ENCODE assay signal across 26 cellular contexts in genomic region chr3:13851091-13851849, GRCh38. TPM values are rescaled to one million over a fixed set of nuclear protein-coding genes. Genes with fewer than 3 reads are reported as not detected.
DNase-seq lines count a peak whose midpoint lies in the region; FAIRE-seq and TF ChIP-seq lines count a peak whose summit lies in the region.
"Had no signal": no experiment of that assay in that cellular context is flagged by ENCODE, and none has a peak within 500 bp of the region (broad histone marks: within the 10 kb centered on the region; RNA-seq: fewer than 3 reads in every experiment).

No MANE protein-coding gene starts in this region.

- CTCF ChIA-PET in HEK293 (lab: Yijun Ruan, JAX) = interaction anchor here (0.5 to 1.2 kb wide), 2 partner anchors 14 to 350 kb away, joined by 3 read pairs; no protein-coding TSS in a partner anchor
- CTCF ChIA-PET in RWPE1 (lab: Yijun Ruan, JAX) = no interaction called here

- TF ChIP-seq CTCF in HEK293 (tag by site-specific recombination; IDR thresholded peaks at IDR 0.05) = no peak
- no peak for TF ChIP-seq CTCF in RWPE1 (conservative IDR thresholded peaks at IDR 0.05; ENCODE audit: low read depth)
- TF ChIP-seq CTCF in glutamatergic neuron (IDR thresholded peaks at IDR 0.05; ENCODE audit: partially characterized antibody, unreplicated experiment) = no peak
- no peak for TF ChIP-seq CTCF in smooth muscle cell (IDR thresholded peaks at IDR 0.05; ENCODE audit: borderline replicate concordance, insufficient read depth, poor library complexity, severe bottlenecking)

- H3K4me1 ChIP-seq in HEK293 (ENCODE audit: control insufficient read depth, insufficient read depth, low read length) = no peaks in the 10 kb centered on the region
- peaks cover 5% of the 10 kb centered on the region for H3K4me1 ChIP-seq in smooth muscle cell (ENCODE audit: low read depth)
- H3K4me1 ChIP-seq: heart right ventricle, Peyer's patch, prostate gland, sigmoid colon, stomach, tibial nerve had no signal

- POLR2A ChIA-PET in HEK293 (lab: Yijun Ruan, JAX) = interaction anchor here (0.8 kb wide), 1 partner anchor 11 kb away, joined by 3 read pairs; no protein-coding TSS in a partner anchor
- POLR2A ChIA-PET in RWPE1 (lab: Yijun Ruan, JAX; ENCODE audit: low non-redundant PET) = no interaction called here

- no peaks in the 10 kb centered on the region for H4K20me1 ChIP-seq in smooth muscle cell (ENCODE audit: low read depth)

- H3K27me3 Mint-ChIP-seq in glutamatergic neuron (ENCODE audit: unreplicated experiment) = peaks cover 17% of the 10 kb centered on the region
- H3K27me3 Mint-ChIP-seq: CD4-positive, CD25-positive, alpha-beta regulatory T cell had no signal

- H3K4me3 Mint-ChIP-seq in glutamatergic neuron (ENCODE audit: unreplicated experiment) = no peak overlapping the region
- H3K4me3 Mint-ChIP-seq: activated T-cell treated with anti-CD3 and anti-CD28 coated beads, Interleukin-2, amount 50 U/mL, for 72 hours; CD4-positive, CD25-positive, alpha-beta regulatory T cell; central memory CD8-positive, alpha-beta T cell; neural crest cell; T-helper 1 cell treated with Interleukin-12 subunit alpha and Interleukin-12 subunit beta and Interleukin-4 antibody, amounts not matched to agents 30 μg/mL and 1 μg/mL, for 36 hours had no signal

- no peaks in the 10 kb centered on the region for H3K4me1 Mint-ChIP-seq in glutamatergic neuron (ENCODE audit: low read depth, unreplicated experiment)

- H2AFZ ChIP-seq in smooth muscle cell (ENCODE audit: low read depth) = no peak overlapping the region

- H3K36me3 ChIP-seq in HEK293 (ENCODE audit: control insufficient read depth in 2 of 2, insufficient read depth in 1 of 2, low read length in 2 of 2) = no peaks in the 10 kb centered on the region
- no peaks in the 10 kb centered on the region for H3K36me3 ChIP-seq in smooth muscle cell (ENCODE audit: low read depth)
- H3K36me3 ChIP-seq: heart right ventricle, Peyer's patch, prostate gland, sigmoid colon, stomach, tibial nerve had no signal

- peak overlapping the region; percentile 76 for H3K27ac Mint-ChIP-seq in glutamatergic neuron (ENCODE audit: unreplicated experiment)
- H3K27ac Mint-ChIP-seq: activated T-cell treated with anti-CD3 and anti-CD28 coated beads, Interleukin-2, amount 50 U/mL, for 72 hours; T-helper 1 cell treated with Interleukin-12 subunit alpha and Interleukin-12 subunit beta and Interleukin-4 antibody, amounts not matched to agents 30 μg/mL and 1 μg/mL, for 36 hours had no signal

- H3K9me3 ChIP-seq in HEK293 (ENCODE audit: control insufficient read depth, insufficient read depth, low read depth, low read length) = no peaks in the 10 kb centered on the region
- H3K9me3 ChIP-seq in smooth muscle cell (replicated peaks; ENCODE audit: low read depth) = no peaks in the 10 kb centered on the region
- H3K9me3 ChIP-seq: heart right ventricle, Peyer's patch, prostate gland, sigmoid colon, stomach, tibial nerve had no signal

- 85% methylated on average over 15 of the region's 15 CpGs for WGBS in smooth muscle cell (ENCODE audit: low lambda C conversion rate)

- H3K9me3 Mint-ChIP-seq in glutamatergic neuron (ENCODE audit: unreplicated experiment) = no peaks in the 10 kb centered on the region
- H3K9me3 Mint-ChIP-seq: activated T-cell treated with anti-CD3 and anti-CD28 coated beads, Interleukin-2, amount 50 U/mL, for 72 hours; CD4-positive, CD25-positive, alpha-beta regulatory T cell; central memory CD8-positive, alpha-beta T cell; neural crest cell; T-helper 1 cell treated with Interleukin-12 subunit alpha and Interleukin-12 subunit beta and Interleukin-4 antibody, amounts not matched to agents 30 μg/mL and 1 μg/mL, for 36 hours had no signal

- no peaks in the 10 kb centered on the region for H3K79me2 ChIP-seq in smooth muscle cell (ENCODE audit: low read depth)

- no peak overlapping the region for H3K27ac ChIP-seq in HEK293 (ENCODE audit: extremely low read depth, low read depth, low read length)
- H3K27ac ChIP-seq in RWPE1 = peak overlapping the region; percentile 99
- H3K27ac ChIP-seq in smooth muscle cell (ENCODE audit: low read depth) = peak overlapping the region; percentile 68
- H3K27ac ChIP-seq: dorsolateral prefrontal cortex, heart right ventricle, Peyer's patch, prostate gland, sigmoid colon, stomach, tibial nerve had no signal

- no peak overlapping the region for H3K4me2 ChIP-seq in smooth muscle cell

- no peaks in the 10 kb centered on the region for H3K27me3 ChIP-seq in smooth muscle cell (ENCODE audit: low read depth)
- H3K27me3 ChIP-seq: dorsolateral prefrontal cortex, Peyer's patch had no signal

- DNase-seq in RWPE1 (ENCODE audit: low spot score) (no peak), glutamatergic neuron (no peak), smooth muscle cell (lab: John Stamatoyannopoulos, UW; ENCODE audit: unreplicated experiment) (no peak), NCI-H510A treated with DMSO at 0.1 percent for 48 hours (lab: John Stamatoyannopoulos, UW) (no peak), GM19239 (ENCODE audit: insufficient read length, low spot score) (no peak)
- DNase-seq in activated effector memory CD4-positive, alpha-beta T cell treated with Interleukin-2 at 50 U/mL for 16 hours = no peak
- no peak for DNase-seq in activated T-cell treated with anti-CD3 and anti-CD28 coated beads, Interleukin-2, amount 50 U/mL, for 48 hours
- DNase-seq: activated naive CD4-positive, alpha-beta T cell treated with anti-CD3 and anti-CD28 coated beads, Interleukin-2, amount 50 U/mL, for 16 hours; activated T-cell treated with anti-CD3 and anti-CD28 coated beads, Interleukin-2, amount 50 U/mL, for 72 hours; CD4-positive, CD25-positive, alpha-beta regulatory T cell; heart right ventricle; NCI-H1417 treated with DMSO at 0.1 percent for 48 hours; NCI-H510A; NK-92 treated with Interleukin-12 subunit alpha and Interleukin-12 subunit beta, amount 100 ng/mL, for 24 hours; Peyer's patch; sigmoid colon; stomach had no signal

- H3K4me3 ChIP-seq in HEK293 (ENCODE audit: low read depth, low read length) = no peak overlapping the region
- H3K4me3 ChIP-seq in smooth muscle cell = no peak overlapping the region
- H3K4me3 ChIP-seq: dorsolateral prefrontal cortex, heart right ventricle, Peyer's patch, prostate gland, sigmoid colon, stomach, tibial nerve had no signal

- peak overlapping the region; percentile 43 for H3K9ac ChIP-seq in smooth muscle cell (ENCODE audit: low read depth)

- FAIRE-seq in GM19239 (lab: Jason Lieb, UNC) = no peak

- no peaks in the 10 kb centered on the region for H3F3A ChIP-seq in smooth muscle cell (ENCODE audit: low read depth)

- H3K36me3 Mint-ChIP-seq in glutamatergic neuron (ENCODE audit: unreplicated experiment) = no peaks in the 10 kb centered on the region
- H3K36me3 Mint-ChIP-seq: CD4-positive, CD25-positive, alpha-beta regulatory T cell had no signal

TF ChIP-seq in HEK293, 187 proteins besides CTCF, POLR2A, EP300 and RAD21:
- TF ChIP-seq GLI4 (tag by site-specific recombination; IDR thresholded peaks at IDR 0.05) = 0 out of 2 replicates have a peak, but pooled peaks have one; percentile 43
- TF ChIP-seq ZNF394 (tag by site-specific recombination; IDR thresholded peaks at IDR 0.05; ENCODE audit: borderline replicate concordance) = no peak

RNA-seq across cellular contexts. Expression of gene WNT7A, which starts 28.6 kb away (rescaled TPM):
- not detected for total RNA-seq in glutamatergic neuron (ENCODE audit: unreplicated experiment)
- 0.18 and 0.58 TPM in 2 replicates for total RNA-seq in smooth muscle cell
- 0.24 and 1.6 TPM in 2 replicates for polyA plus RNA-seq in smooth muscle cell
- total RNA-seq: aorta, heart right ventricle, left ventricle myocardium superior, Peyer's patch, sigmoid colon, stomach had no signal
- polyA plus RNA-seq: aorta, heart right ventricle had no signal
